ENCODE assay signal across 1 cellular context in the genomic region with DNA sequence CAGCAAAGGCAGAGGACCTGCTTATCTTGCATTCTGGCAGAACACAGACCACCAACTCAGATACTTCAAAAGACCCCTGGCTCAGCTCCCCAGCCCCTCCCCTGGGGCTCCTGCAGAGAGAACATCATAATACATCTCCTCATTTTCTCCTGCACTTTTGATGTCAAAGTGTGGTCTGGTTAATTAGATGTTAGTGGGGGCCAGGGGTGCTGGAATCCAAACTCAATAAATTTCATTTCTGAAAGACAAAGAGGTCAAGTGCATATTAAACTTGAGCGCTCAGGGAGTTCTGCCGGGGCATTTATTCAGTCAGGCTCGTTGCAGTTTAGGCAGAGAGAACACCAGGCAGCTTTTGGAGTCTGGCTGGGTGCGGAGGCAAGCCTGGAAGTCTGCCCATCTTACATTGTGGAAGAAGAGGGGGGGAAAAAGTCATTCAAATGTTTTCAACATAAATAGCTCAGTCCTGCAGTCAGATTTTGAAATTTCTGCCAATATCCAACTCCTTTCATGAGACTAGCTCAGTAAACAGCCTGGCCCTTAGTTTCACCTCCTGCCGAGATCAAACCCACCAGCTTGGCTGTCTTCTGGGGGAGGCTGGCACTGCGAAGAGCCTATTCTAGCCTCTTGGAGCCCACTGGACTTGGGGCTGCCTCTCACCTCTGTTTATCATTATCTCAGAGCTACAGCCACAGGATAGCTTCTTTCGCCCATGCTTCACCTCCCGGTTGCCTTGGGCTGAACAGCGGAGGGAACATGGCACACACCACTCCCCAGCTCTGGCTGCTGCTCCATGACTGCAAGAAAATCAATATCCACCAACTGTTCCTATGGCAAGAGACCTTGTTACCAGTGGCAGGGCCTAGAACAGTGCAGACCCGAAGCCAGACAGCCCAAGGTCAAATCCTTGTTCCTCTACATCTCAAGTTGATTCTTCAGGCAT.
TF ChIP-seq lines count a peak whose summit lies in the region.

No MANE protein-coding gene starts in this region.

TF ChIP-seq in H1, 55 proteins besides CTCF, POLR2A, EP300 and RAD21:
- TF ChIP-seq FOSL1 (IDR thresholded peaks at IDR 0.05; ENCODE audit: insufficient read depth, low read depth, low read length): no peak
- TF ChIP-seq CREB1 (IDR thresholded peaks at IDR 0.05): no peak
- TF ChIP-seq GABPA (IDR thresholded peaks at IDR 0.05; ENCODE audit: borderline replicate concordance, insufficient read depth, low read length): no peak
- no peak for TF ChIP-seq HDAC6 (IDR thresholded peaks at IDR 0.05; ENCODE audit: low read depth, low read length)
- no peak for TF ChIP-seq HDAC2 (IDR thresholded peaks at IDR 0.05; ENCODE audit: borderline replicate concordance in 1 of 2, low read depth in 2 of 2, low read length in 2 of 2)
- no peak for TF ChIP-seq ZNF274 (IDR thresholded peaks at IDR 0.05; ENCODE audit: borderline replicate concordance, extremely low read depth, low read length)
- no peak for TF ChIP-seq EGR1 (IDR thresholded peaks at IDR 0.05; ENCODE audit: borderline replicate concordance, low read depth, low read length)
- TF ChIP-seq NRF1 (IDR thresholded peaks at IDR 0.05; ENCODE audit: low read depth, low read length): no peak
- TF ChIP-seq, protein P1, sequence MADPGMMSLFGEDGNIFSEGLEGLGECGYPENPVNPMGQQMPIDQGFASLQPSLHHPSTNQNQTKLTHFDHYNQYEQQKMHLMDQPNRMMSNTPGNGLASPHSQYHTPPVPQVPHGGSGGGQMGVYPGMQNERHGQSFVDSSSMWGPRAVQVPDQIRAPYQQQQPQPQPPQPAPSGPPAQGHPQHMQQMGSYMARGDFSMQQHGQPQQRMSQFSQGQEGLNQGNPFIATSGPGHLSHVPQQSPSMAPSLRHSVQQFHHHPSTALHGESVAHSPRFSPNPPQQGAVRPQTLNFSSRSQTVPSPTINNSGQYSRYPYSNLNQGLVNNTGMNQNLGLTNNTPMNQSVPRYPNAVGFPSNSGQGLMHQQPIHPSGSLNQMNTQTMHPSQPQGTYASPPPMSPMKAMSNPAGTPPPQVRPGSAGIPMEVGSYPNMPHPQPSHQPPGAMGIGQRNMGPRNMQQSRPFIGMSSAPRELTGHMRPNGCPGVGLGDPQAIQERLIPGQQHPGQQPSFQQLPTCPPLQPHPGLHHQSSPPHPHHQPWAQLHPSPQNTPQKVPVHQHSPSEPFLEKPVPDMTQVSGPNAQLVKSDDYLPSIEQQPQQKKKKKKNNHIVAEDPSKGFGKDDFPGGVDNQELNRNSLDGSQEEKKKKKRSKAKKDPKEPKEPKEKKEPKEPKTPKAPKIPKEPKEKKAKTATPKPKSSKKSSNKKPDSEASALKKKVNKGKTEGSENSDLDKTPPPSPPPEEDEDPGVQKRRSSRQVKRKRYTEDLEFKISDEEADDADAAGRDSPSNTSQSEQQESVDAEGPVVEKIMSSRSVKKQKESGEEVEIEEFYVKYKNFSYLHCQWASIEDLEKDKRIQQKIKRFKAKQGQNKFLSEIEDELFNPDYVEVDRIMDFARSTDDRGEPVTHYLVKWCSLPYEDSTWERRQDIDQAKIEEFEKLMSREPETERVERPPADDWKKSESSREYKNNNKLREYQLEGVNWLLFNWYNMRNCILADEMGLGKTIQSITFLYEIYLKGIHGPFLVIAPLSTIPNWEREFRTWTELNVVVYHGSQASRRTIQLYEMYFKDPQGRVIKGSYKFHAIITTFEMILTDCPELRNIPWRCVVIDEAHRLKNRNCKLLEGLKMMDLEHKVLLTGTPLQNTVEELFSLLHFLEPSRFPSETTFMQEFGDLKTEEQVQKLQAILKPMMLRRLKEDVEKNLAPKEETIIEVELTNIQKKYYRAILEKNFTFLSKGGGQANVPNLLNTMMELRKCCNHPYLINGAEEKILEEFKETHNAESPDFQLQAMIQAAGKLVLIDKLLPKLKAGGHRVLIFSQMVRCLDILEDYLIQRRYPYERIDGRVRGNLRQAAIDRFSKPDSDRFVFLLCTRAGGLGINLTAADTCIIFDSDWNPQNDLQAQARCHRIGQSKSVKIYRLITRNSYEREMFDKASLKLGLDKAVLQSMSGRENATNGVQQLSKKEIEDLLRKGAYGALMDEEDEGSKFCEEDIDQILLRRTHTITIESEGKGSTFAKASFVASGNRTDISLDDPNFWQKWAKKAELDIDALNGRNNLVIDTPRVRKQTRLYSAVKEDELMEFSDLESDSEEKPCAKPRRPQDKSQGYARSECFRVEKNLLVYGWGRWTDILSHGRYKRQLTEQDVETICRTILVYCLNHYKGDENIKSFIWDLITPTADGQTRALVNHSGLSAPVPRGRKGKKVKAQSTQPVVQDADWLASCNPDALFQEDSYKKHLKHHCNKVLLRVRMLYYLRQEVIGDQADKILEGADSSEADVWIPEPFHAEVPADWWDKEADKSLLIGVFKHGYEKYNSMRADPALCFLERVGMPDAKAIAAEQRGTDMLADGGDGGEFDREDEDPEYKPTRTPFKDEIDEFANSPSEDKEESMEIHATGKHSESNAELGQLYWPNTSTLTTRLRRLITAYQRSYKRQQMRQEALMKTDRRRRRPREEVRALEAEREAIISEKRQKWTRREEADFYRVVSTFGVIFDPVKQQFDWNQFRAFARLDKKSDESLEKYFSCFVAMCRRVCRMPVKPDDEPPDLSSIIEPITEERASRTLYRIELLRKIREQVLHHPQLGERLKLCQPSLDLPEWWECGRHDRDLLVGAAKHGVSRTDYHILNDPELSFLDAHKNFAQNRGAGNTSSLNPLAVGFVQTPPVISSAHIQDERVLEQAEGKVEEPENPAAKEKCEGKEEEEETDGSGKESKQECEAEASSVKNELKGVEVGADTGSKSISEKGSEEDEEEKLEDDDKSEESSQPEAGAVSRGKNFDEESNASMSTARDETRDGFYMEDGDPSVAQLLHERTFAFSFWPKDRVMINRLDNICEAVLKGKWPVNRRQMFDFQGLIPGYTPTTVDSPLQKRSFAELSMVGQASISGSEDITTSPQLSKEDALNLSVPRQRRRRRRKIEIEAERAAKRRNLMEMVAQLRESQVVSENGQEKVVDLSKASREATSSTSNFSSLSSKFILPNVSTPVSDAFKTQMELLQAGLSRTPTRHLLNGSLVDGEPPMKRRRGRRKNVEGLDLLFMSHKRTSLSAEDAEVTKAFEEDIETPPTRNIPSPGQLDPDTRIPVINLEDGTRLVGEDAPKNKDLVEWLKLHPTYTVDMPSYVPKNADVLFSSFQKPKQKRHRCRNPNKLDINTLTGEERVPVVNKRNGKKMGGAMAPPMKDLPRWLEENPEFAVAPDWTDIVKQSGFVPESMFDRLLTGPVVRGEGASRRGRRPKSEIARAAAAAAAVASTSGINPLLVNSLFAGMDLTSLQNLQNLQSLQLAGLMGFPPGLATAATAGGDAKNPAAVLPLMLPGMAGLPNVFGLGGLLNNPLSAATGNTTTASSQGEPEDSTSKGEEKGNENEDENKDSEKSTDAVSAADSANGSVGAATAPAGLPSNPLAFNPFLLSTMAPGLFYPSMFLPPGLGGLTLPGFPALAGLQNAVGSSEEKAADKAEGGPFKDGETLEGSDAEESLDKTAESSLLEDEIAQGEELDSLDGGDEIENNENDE (IDR thresholded peaks at IDR 0.05; ENCODE audit: insufficient replicate concordance, low read length): no peak
- TF ChIP-seq TEAD4 (IDR thresholded peaks at IDR 0.05; ENCODE audit: low read depth, low read length): no peak
- no peak for TF ChIP-seq SP4 (IDR thresholded peaks at IDR 0.05; ENCODE audit: low read length)
- no peak for TF ChIP-seq EZH2 (IDR thresholded peaks at IDR 0.05; ENCODE audit: low read depth, low read length, severe bottlenecking)
- TF ChIP-seq RXRA (IDR thresholded peaks at IDR 0.05; ENCODE audit: insufficient read depth, low read depth, low read length): no peak
- TF ChIP-seq, protein P2, sequence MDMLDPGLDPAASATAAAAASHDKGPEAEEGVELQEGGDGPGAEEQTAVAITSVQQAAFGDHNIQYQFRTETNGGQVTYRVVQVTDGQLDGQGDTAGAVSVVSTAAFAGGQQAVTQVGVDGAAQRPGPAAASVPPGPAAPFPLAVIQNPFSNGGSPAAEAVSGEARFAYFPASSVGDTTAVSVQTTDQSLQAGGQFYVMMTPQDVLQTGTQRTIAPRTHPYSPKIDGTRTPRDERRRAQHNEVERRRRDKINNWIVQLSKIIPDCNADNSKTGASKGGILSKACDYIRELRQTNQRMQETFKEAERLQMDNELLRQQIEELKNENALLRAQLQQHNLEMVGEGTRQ (IDR thresholded peaks at IDR 0.05; ENCODE audit: low read length): no peak
- no peak for TF ChIP-seq CHD2 (IDR thresholded peaks at IDR 0.05; ENCODE audit: low read length)
- no peak for TF ChIP-seq SIX5 (IDR thresholded peaks at IDR 0.05; ENCODE audit: low read depth, low read length)
